ENCODE assay signal across 16 cellular contexts in genomic region chr10:118210276-118210675, GRCh38.
"Had no signal": no experiment of that assay in that cellular context is flagged by ENCODE, and none has a peak within 500 bp of the region (broad histone marks: within the 10 kb centered on the region; RNA-seq: fewer than 3 reads in every experiment).

No MANE protein-coding gene starts in this region.

- H3K9me3 Mint-ChIP-seq: activated naive CD4-positive, alpha-beta T cell treated with anti-CD3 and anti-CD28 coated beads, Interleukin-2, amount 50 U/mL, for 24 hours; activated T-cell treated with anti-CD3 and anti-CD28 coated beads, Interleukin-2, amount 50 U/mL, for 24 hours had no signal

- H3K27ac Mint-ChIP-seq: activated naive CD4-positive, alpha-beta T cell treated with anti-CD3 and anti-CD28 coated beads, Interleukin-2, amount 50 U/mL, for 24 hours; activated T-cell treated with anti-CD3 and anti-CD28 coated beads, Interleukin-2, amount 50 U/mL, for 24 hours; T-helper 17 cell; type B pancreatic cell had no signal

- H3K9ac ChIP-seq: parathyroid adenoma had no signal

- H3K4me1 ChIP-seq: body of pancreas, parathyroid adenoma, suprapubic skin had no signal

- H3K36me3 Mint-ChIP-seq: activated naive CD4-positive, alpha-beta T cell treated with anti-CD3 and anti-CD28 coated beads, Interleukin-2, amount 50 U/mL, for 24 hours; type B pancreatic cell had no signal

- H3K9me3 ChIP-seq: body of pancreas, suprapubic skin had no signal

- H3K4me1 Mint-ChIP-seq: activated naive CD4-positive, alpha-beta T cell treated with anti-CD3 and anti-CD28 coated beads, Interleukin-2, amount 50 U/mL, for 24 hours had no signal

- H3K4me3 ChIP-seq: body of pancreas, suprapubic skin had no signal

- H3K79me2 ChIP-seq: parathyroid adenoma had no signal

- H2AFZ ChIP-seq: parathyroid adenoma had no signal

- H3K36me3 ChIP-seq: suprapubic skin had no signal

- H3K27me3 Mint-ChIP-seq: type B pancreatic cell had no signal

- DNase-seq: activated CD4-positive, CD25-positive, alpha-beta regulatory T cell; activated effector memory CD4-positive, alpha-beta T cell treated with Interleukin-2 at 50 U/mL for 16 hours; activated T-cell treated with anti-CD3 and anti-CD28 coated beads, Interleukin-2, amount 50 U/mL, for 24 hours; body of pancreas; dermis blood vessel endothelial cell; foreskin melanocyte; head of caudate nucleus; midbrain; right cardiac atrium; stimulated activated naive CD4-positive, alpha-beta T cell; T-helper 17 cell had no signal

- H3K4me3 Mint-ChIP-seq: activated naive CD4-positive, alpha-beta T cell treated with anti-CD3 and anti-CD28 coated beads, Interleukin-2, amount 50 U/mL, for 24 hours; activated T-cell treated with anti-CD3 and anti-CD28 coated beads, Interleukin-2, amount 50 U/mL, for 24 hours; T-helper 17 cell; type B pancreatic cell had no signal

- H3K27me3 ChIP-seq: body of pancreas, suprapubic skin had no signal

- H3K27ac ChIP-seq: body of pancreas, parathyroid adenoma, suprapubic skin had no signal

- ATAC-seq: body of pancreas, esophagus mucosa, right cardiac atrium, T-helper 17 cell had no signal
